Comparison of ENCODE assay signal across 7 cellular contexts in the genomic region with DNA sequence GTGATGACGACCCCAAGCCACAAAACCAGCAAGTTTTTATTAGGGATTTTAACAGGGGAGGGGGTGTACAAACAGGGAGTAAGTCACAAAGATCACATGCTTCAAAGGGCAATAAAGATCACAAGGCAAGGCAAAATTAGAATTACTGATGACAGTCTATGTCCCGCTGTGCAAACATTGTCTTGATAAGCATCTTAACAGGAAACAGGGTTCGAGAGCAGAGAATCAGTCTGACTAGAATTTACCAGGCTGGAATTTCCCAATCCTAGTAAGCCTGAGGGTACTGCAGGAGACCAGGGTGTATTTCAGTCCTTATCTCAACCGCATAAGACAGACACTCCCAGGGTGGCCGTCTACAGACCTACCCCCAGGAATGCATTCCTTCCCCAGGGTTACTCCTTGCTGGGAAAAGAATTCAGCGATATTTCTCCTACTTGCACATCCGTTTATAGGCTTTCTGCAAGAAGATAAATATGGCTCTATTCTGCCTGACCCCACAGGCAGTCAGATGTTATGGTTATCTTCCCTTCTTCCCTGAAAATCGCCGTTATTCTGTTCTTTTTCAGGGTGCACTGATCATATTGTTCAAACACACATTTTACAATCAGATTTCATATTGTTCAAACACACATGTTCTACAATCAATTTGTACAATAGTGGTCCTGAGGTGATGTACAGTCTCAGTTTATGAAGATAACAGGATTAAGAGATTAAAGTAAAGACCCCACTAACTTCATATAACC. TPM values are rescaled to one million over a fixed set of nuclear protein-coding genes. Genes with fewer than 3 reads are reported as not detected.
DNase-seq lines count a peak whose midpoint lies in the region; ATAC-seq, FAIRE-seq and TF ChIP-seq lines count a peak whose summit lies in the region.
"Not testable (repeated sequence)": the region's sequence is repeated elsewhere in the genome, so short reads cannot be mapped to it uniquely, and the experiment has no call there.

No MANE protein-coding gene starts in this region.

- POLR2A ChIA-PET in Caco-2 (lab: Charles Lee); HepG2 (lab: Yijun Ruan, JAX): not testable (repeated sequence)

- TF ChIP-seq RAD21 in HepG2 (CRISPR knock-in tag; IDR thresholded peaks at IDR 0.05) = not testable (repeated sequence)

- H3K27me3 Mint-ChIP-seq in Caco-2 (ENCODE audit: insufficient read depth, unreplicated experiment); stimulated activated memory B cell treated with anti-CD40 and anti-IgM and Interleukin-4, amounts not matched to agents 10 μg/mL and 1 μg/mL and 100 μg/mL, for 72 hours: not testable (repeated sequence)

- not testable (repeated sequence) for H3K9ac ChIP-seq in HepG2 (ENCODE audit: insufficient read depth, low read depth, low read length)

- H2AFZ ChIP-seq in HepG2 (ENCODE audit: low read length) = not testable (repeated sequence)

- not testable (repeated sequence) for H3K27me3 ChIP-seq in Caco-2 (replicated peaks; ENCODE audit: control insufficient read depth, insufficient read depth, low read length); SJSA1 (replicated peaks); HepG2 (ENCODE audit: control insufficient read depth in 1 of 2, insufficient read depth in 2 of 2, low read length in 2 of 2)

- TF ChIP-seq POLR2A in HepG2 (IDR thresholded peaks at IDR 0.05; ENCODE audit: insufficient read depth in 1 of 2, low read depth in 2 of 2, low read length in 2 of 2) = not testable (repeated sequence)

- H3K36me3 ChIP-seq in Caco-2 (ENCODE audit: control insufficient read depth, insufficient read depth, low read length); SJSA1; HepG2 (replicated peaks in 1 of 2; ENCODE audit: control insufficient read depth in 1 of 2, insufficient read depth in 2 of 2, low read length in 2 of 2): not testable (repeated sequence)

- FAIRE-seq in HepG2 (lab: Jason Lieb, UNC) = not testable (repeated sequence)

- H3K4me1 Mint-ChIP-seq in Caco-2 (ENCODE audit: low read depth, unreplicated experiment) = peaks cover 17% of the 10 kb centered on the region
- H3K4me1 Mint-ChIP-seq in stimulated activated memory B cell treated with anti-CD40 and anti-IgM and Interleukin-4, amounts not matched to agents 10 μg/mL and 1 μg/mL and 100 μg/mL, for 72 hours = peaks cover 12% of the 10 kb centered on the region

- BruUV-seq in Caco-2 (replicated peaks; lab: Mats Ljungman, UMichigan); HepG2 (replicated peaks; lab: Mats Ljungman, UMichigan): not testable (repeated sequence)

- not testable (repeated sequence) for H3K79me2 ChIP-seq in HepG2 (ENCODE audit: insufficient read depth, low read length)

- H3K4me1 ChIP-seq in Caco-2 = peaks cover 23% of the 10 kb centered on the region
- H3K4me1 ChIP-seq in SJSA1 (replicated peaks) = not testable (repeated sequence)
- H3K4me1 ChIP-seq in HepG2 (ENCODE audit: insufficient read depth, low read length) = peaks cover 43% of the 10 kb centered on the region

- intact Hi-C loops in Caco-2 (cut with micrococcal nuclease; ENCODE audit: unreplicated experiment) = not testable (repeated sequence)
- intact Hi-C loops in HepG2 (cut with micrococcal nuclease; ENCODE audit: unreplicated experiment) = loop anchor here (5.0 to 10.0 kb wide), 3 partner anchors 43 to 274 kb away; a partner anchor contains a TSS

- H3K9me3 ChIP-seq in Caco-2; SJSA1 (replicated peaks); HepG2 (ENCODE audit: low read length): not testable (repeated sequence)

- not testable (repeated sequence) for H3K4me3 Mint-ChIP-seq in Caco-2 (ENCODE audit: unreplicated experiment); stimulated activated memory B cell treated with anti-CD40 and anti-IgM and Interleukin-4, amounts not matched to agents 10 μg/mL and 1 μg/mL and 100 μg/mL, for 72 hours

- peak in 1 of 2 experiments; percentile 15; a peak in 1 of 4 replicates for TF ChIP-seq EP300 in HepG2 (IDR thresholded peaks at IDR 0.05; ENCODE audit: low read depth in 2 of 2, low read length in 2 of 2)
- not testable (repeated sequence) for TF ChIP-seq EP300 in HepG2 (CRISPR knock-in tag; IDR thresholded peaks at IDR 0.05; ENCODE audit: borderline replicate concordance)

- peak in 1 of 2 experiments; percentile 32 for DNase-seq in Caco-2
- peak; percentile 18 for DNase-seq in H4 (ENCODE audit: low spot score)
- DNase-seq in SJSA1 (ENCODE audit: low read depth in 1 of 2, low spot score in 2 of 2) = peak; percentile 24 to 58
- peak; percentile 83 for DNase-seq in amniotic epithelial cell (ENCODE audit: low read depth)
- peak; percentile 28 for DNase-seq in fibroblast of pulmonary artery (ENCODE audit: low read depth)
- DNase-seq in HepG2 (ENCODE audit: low spot score) = peak; percentile 76

- in situ Hi-C loops in HepG2 (cut with HindIII; ENCODE audit: extremely low pct_ligation_motif_present, low pct_unique_long_range_greater_than_20kb) = not testable (repeated sequence)

- H3K27ac Mint-ChIP-seq in Caco-2 (ENCODE audit: unreplicated experiment) = peak overlapping the region; percentile 25
- peak overlapping the region; percentile 21 for H3K27ac Mint-ChIP-seq in stimulated activated memory B cell treated with anti-CD40 and anti-IgM and Interleukin-4, amounts not matched to agents 10 μg/mL and 1 μg/mL and 100 μg/mL, for 72 hours

- CTCF ChIA-PET in Caco-2 (lab: Charles Lee); HepG2 (lab: Yijun Ruan, JAX; ENCODE audit: low intra/inter-chr PET ratio, low total read pairs): not testable (repeated sequence)

- not testable (repeated sequence) for ATAC-seq in HepG2; stimulated activated memory B cell treated with anti-CD40 and anti-IgM and Interleukin-4, amounts not matched to agents 10 μg/mL and 1 μg/mL and 100 μg/mL, for 72 hours

- peaks cover 63% of the 10 kb centered on the region for H3K36me3 Mint-ChIP-seq in Caco-2 (ENCODE audit: insufficient read depth, unreplicated experiment)
- peaks cover 63% of the 10 kb centered on the region for H3K36me3 Mint-ChIP-seq in stimulated activated memory B cell treated with anti-CD40 and anti-IgM and Interleukin-4, amounts not matched to agents 10 μg/mL and 1 μg/mL and 100 μg/mL, for 72 hours

- TF ChIP-seq CTCF in Caco-2 (IDR thresholded peaks at IDR 0.05; ENCODE audit: insufficient read depth in 1 of 2, low read depth in 1 of 2, low read length in 1 of 2, severe bottlenecking in 1 of 2, unreplicated experiment in 1 of 2); fibroblast of pulmonary artery (IDR thresholded peaks at IDR 0.05; ENCODE audit: low read length, missing control alignments); HepG2 (CRISPR knock-in tag; IDR thresholded peaks at IDR 0.05): not testable (repeated sequence)

- peaks cover 20% of the 10 kb centered on the region for H3K9me3 Mint-ChIP-seq in Caco-2 (ENCODE audit: unreplicated experiment)
- H3K9me3 Mint-ChIP-seq in stimulated activated memory B cell treated with anti-CD40 and anti-IgM and Interleukin-4, amounts not matched to agents 10 μg/mL and 1 μg/mL and 100 μg/mL, for 72 hours = not testable (repeated sequence)

- 35% methylated on average over 7 of the region's 9 CpGs for WGBS in HepG2 (ENCODE audit: low lambda C conversion rate)

- peak overlapping the region; percentile 18; the same call in 1 of the 2 replicates for H3K4me2 ChIP-seq in HepG2 (ENCODE audit: low read depth, low read length)

- peak overlapping the region; percentile 45 for H3K27ac ChIP-seq in SJSA1
- not testable (repeated sequence) for H3K27ac ChIP-seq in HepG2 (ENCODE audit: extremely low read length, insufficient read depth, low read length)

- not testable (repeated sequence) for H4K20me1 ChIP-seq in HepG2 (ENCODE audit: insufficient read depth, low read length)

- H3K4me3 ChIP-seq in Caco-2 (ENCODE audit: low read depth, low read length); SJSA1; fibroblast of pulmonary artery (replicated peaks; ENCODE audit: low read depth, low read length); HepG2 (replicated peaks in 1 of 3; ENCODE audit: insufficient read depth in 1 of 3, low read depth in 2 of 3, low read length in 3 of 3): not testable (repeated sequence)

TF ChIP-seq in HepG2, 621 proteins besides CTCF, POLR2A, EP300 and RAD21 (continues in another document):
- TF ChIP-seq ELF3 (CRISPR knock-in tag; IDR thresholded peaks at IDR 0.05) (0 out of 2 replicates have a peak, but pooled peaks have one; percentile 24), TEAD3 (CRISPR knock-in tag; optimal IDR thresholded peaks at IDR 0.05; ENCODE audit: borderline replicate concordance) (peak; percentile 21)

RNA-seq across cellular contexts. Expression of a gene that starts 41.8 kb away (rescaled TPM):
- total RNA-seq in Caco-2 (2022) (52.1 and 53.5 TPM in 2 replicates), HepG2 (2016; rRNA removed; fragmentation: Illumina TruSeq; extraction: Trizol) (17.1 and 33.3 TPM in 2 replicates)
- 13.5 and 22.1 TPM in 2 replicates for total RNA-seq in H4 (2014; rRNA removed; shearing (Covaris generic))
- 13.2 and 16.2 TPM in 2 replicates for total RNA-seq in SJSA1 (2014; rRNA removed; shearing (Covaris generic))
- total RNA-seq in HepG2 (2016; cell fraction: cytosol; rRNA removed; fragmentation: Illumina TruSeq; extraction: Trizol; ENCODE audit: low read depth) = 13.0 and 17.3 TPM in 2 replicates
- 15.2 and 34.6 TPM in 2 replicates for total RNA-seq in HepG2 (2016; cell fraction: insoluble cytoplasmic fraction; rRNA removed; fragmentation: Illumina TruSeq; extraction: Trizol)
- 11.0 and 13.6 TPM in 2 replicates for total RNA-seq in HepG2 (2016; cell fraction: membrane; rRNA removed; fragmentation: Illumina TruSeq; extraction: Trizol)
- total RNA-seq in HepG2 (2016; cell fraction: nucleus; rRNA removed; fragmentation: Illumina TruSeq; extraction: Trizol) = 32.1 and 36.1 TPM in 2 replicates
- polyA plus RNA-seq in HepG2 (2011; rRNA removed) = 11.7 and 11.9 TPM in 2 replicates
- polyA plus RNA-seq in HepG2 (2011; cell fraction: cytosol; rRNA removed) = 7.6 and 12.6 TPM in 2 replicates
- 17.6 and 20.6 TPM in 2 replicates for polyA plus RNA-seq in HepG2 (2011; cell fraction: nucleus; rRNA removed)
- polyA plus RNA-seq in HepG2 (2012) = 30.1 and 31.4 TPM in 2 replicates
- polyA plus RNA-seq in HepG2 (2016; cell fraction: cytosol; fragmentation: Illumina TruSeq; extraction: Trizol; ENCODE audit: low read depth) = 1.2 and 1.4 TPM in 2 replicates
- 8.8 and 10.0 TPM in 2 replicates for polyA plus RNA-seq in HepG2 (2016; cell fraction: insoluble cytoplasmic fraction; fragmentation: Illumina TruSeq; extraction: Trizol; ENCODE audit: low read depth)
- polyA plus RNA-seq in HepG2 (2016; cell fraction: membrane; fragmentation: Illumina TruSeq; extraction: Trizol; ENCODE audit: low read depth) = 3.3 and 3.9 TPM in 2 replicates
- 28.0 and 30.1 TPM in 2 replicates for polyA plus RNA-seq in HepG2 (2016; cell fraction: nucleus; fragmentation: Illumina TruSeq; extraction: Trizol; ENCODE audit: insufficient read depth, low read depth)
- 10.8 and 29.4 TPM in 2 replicates for polyA minus RNA-seq in HepG2 (2011; rRNA and poly(A)+ RNA removed; ENCODE audit: low replicate concordance)
- 14.9 and 17.1 TPM in 2 replicates for polyA minus RNA-seq in HepG2 (2011; cell fraction: cytosol; rRNA and poly(A)+ RNA removed)
- 39.5 and 40.0 TPM in 2 replicates for polyA minus RNA-seq in HepG2 (2011; cell fraction: nucleus; rRNA and poly(A)+ RNA removed)
